ENCODE assay signal across 8 cellular contexts in the genomic region with DNA sequence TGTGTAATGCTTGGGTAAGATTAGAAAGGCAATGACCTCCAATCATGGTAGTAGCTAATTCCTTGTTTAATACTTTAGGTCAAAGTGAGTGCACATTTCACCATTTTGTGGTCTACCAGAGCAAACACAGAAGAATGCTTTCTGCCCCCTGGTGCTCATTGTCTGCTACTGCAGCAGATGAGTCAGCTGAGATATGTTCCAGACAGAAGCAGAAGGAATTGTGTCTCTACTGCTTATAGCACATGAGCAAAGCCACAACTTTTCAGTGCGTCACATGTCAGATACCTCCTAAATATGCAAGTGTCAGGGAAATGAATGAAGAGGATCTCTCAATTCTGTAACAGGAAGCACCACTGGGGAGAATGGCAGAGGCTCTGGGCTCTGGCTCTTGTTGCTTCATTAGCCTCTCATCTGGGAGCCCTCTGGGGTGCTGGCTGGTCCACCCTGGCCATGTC.
A peak's percentile ranks its signal among the peaks of the same experiment; 100 is the strongest.
DNase-seq lines count a peak whose midpoint lies in the region; ATAC-seq, FAIRE-seq and TF ChIP-seq lines count a peak whose summit lies in the region.

No MANE protein-coding gene starts in this region.

- peak overlapping the region in 10 of 11 experiments; percentile 12 to 89 (median 52); a peak in 13 of 22 replicates for H3K27ac ChIP-seq in BLaER1 treated with 17β-estradiol and CSF1 and Interleukin-3, amounts not matched to agents 10 nM and 100 nM
- peak overlapping the region; percentile 6 for H3K27ac ChIP-seq in endothelial cell of umbilical vein (ENCODE audit: insufficient read depth, low read depth, low read length)

- H3K9me3 ChIP-seq in BLaER1 treated with 17β-estradiol and CSF1 and Interleukin-3, amounts not matched to agents 10 nM and 100 nM (replicated peaks in 1 of 11) = no peaks in the 10 kb centered on the region
- H3K9me3 ChIP-seq in endothelial cell of umbilical vein (replicated peaks; ENCODE audit: control insufficient read depth, insufficient read depth, low read length) = no peaks in the 10 kb centered on the region
- H3K9me3 ChIP-seq in mucosa of descending colon = no peaks in the 10 kb centered on the region

- no peaks in the 10 kb centered on the region for H3K9me1 ChIP-seq in endothelial cell of umbilical vein (replicated peaks; ENCODE audit: control insufficient read depth, extremely low read depth, insufficient read depth, low read length)

- peak overlapping the region; percentile 12 for H2AFZ ChIP-seq in endothelial cell of umbilical vein (ENCODE audit: low read depth, low read length)

- no peaks in the 10 kb centered on the region for H3K36me3 ChIP-seq in BLaER1 treated with 17β-estradiol and CSF1 and Interleukin-3, amounts not matched to agents 10 nM and 100 nM
- H3K36me3 ChIP-seq in endothelial cell of umbilical vein (ENCODE audit: control insufficient read depth in 2 of 2, extremely low read depth in 1 of 2, insufficient read depth in 2 of 2, low read length in 2 of 2) = no peaks in the 10 kb centered on the region
- no peaks in the 10 kb centered on the region for H3K36me3 ChIP-seq in mucosa of descending colon (ENCODE audit: low read depth)

- intact Hi-C loops in endothelial cell of umbilical vein (cut with micrococcal nuclease) (loop anchor here (1.0 kb wide), 9 partner anchors 91 to 484 kb away; no protein-coding TSS in a partner anchor), mucosa of descending colon (cut with DNase I, micrococcal nuclease) (loop anchor here (5.0 to 10.0 kb wide), 2 partner anchors 464 to 466 kb away; no protein-coding TSS in a partner anchor)

- H3K27me3 Mint-ChIP-seq in activated CD8-positive, alpha-beta memory T cell treated with anti-CD3 and anti-CD28 coated beads, Interleukin-2, amount 10 ng/mL, durations not matched to agents 7 days and 5 days = no peaks in the 10 kb centered on the region

- no peak overlapping the region for H3K4me3 Mint-ChIP-seq in activated CD8-positive, alpha-beta memory T cell treated with anti-CD3 and anti-CD28 coated beads, Interleukin-2, amount 10 ng/mL, durations not matched to agents 7 days and 5 days

- FAIRE-seq in endothelial cell of umbilical vein (lab: Jason Lieb, UNC) = peak; percentile 95

- no peak overlapping the region for H3K4me3 ChIP-seq in BLaER1 treated with 17β-estradiol and CSF1 and Interleukin-3, amounts not matched to agents 10 nM and 100 nM
- no peak overlapping the region for H3K4me3 ChIP-seq in endothelial cell of umbilical vein (replicated peaks in 1 of 3; ENCODE audit: insufficient read depth in 1 of 3, low read depth in 1 of 3, low read length in 3 of 3)
- no peak overlapping the region for H3K4me3 ChIP-seq in mucosa of descending colon

- H3K9me3 Mint-ChIP-seq in activated CD8-positive, alpha-beta memory T cell treated with anti-CD3 and anti-CD28 coated beads, Interleukin-2, amount 10 ng/mL, durations not matched to agents 7 days and 5 days (ENCODE audit: low read depth) = no peaks in the 10 kb centered on the region

- no peak overlapping the region for H3K27ac Mint-ChIP-seq in activated CD8-positive, alpha-beta memory T cell treated with anti-CD3 and anti-CD28 coated beads, Interleukin-2, amount 10 ng/mL, durations not matched to agents 7 days and 5 days

- CTCF ChIA-PET in activated CD8-positive, alpha-beta memory T cell treated with anti-CD3 and anti-CD28 coated beads, Interleukin-2, amount 10 ng/mL, durations not matched to agents 7 days and 5 days (lab: Charles Lee) = interaction anchor here (0.6 to 4.1 kb wide), 40 partner anchors 8 to 517 kb away, joined by 3 to 24 read pairs (median 3); partner anchors contain the start of gene SGK1
- CTCF ChIA-PET in endothelial cell of umbilical vein (lab: Charles Lee) = interaction anchor here (0.6 to 3.0 kb wide), 64 partner anchors 9 to 487 kb away, joined by 3 to 46 read pairs (median 4); partner anchors contain the start of gene SGK1

- H3K4me2 ChIP-seq in BLaER1 treated with 17β-estradiol and CSF1 and Interleukin-3, amounts not matched to agents 10 nM and 100 nM = peak overlapping the region in 8 of 11 experiments; percentile 5 to 77 (median 48); a peak in 13 of 22 replicates
- H3K4me2 ChIP-seq in endothelial cell of umbilical vein (ENCODE audit: insufficient read depth, low read length) = no peak overlapping the region

- H3K4me1 Mint-ChIP-seq in activated CD8-positive, alpha-beta memory T cell treated with anti-CD3 and anti-CD28 coated beads, Interleukin-2, amount 10 ng/mL, durations not matched to agents 7 days and 5 days = peaks cover 22% of the 10 kb centered on the region

- H3K4me1 ChIP-seq in BLaER1 treated with 17β-estradiol and CSF1 and Interleukin-3, amounts not matched to agents 10 nM and 100 nM = peaks cover 5 to 55% (median 13%) of the 10 kb centered on the region in 10 experiments; a peak in 17 of 20 replicates
- H3K4me1 ChIP-seq in endothelial cell of umbilical vein (ENCODE audit: control insufficient read depth, extremely low read depth, insufficient read depth, low read length) (no peaks in the 10 kb centered on the region), mucosa of descending colon (ENCODE audit: low read depth) (peaks cover 21% of the 10 kb centered on the region)

- ATAC-seq in HG03469 (IDR thresholded peaks at IDR 0.05; ENCODE audit: unreplicated experiment) (peak; percentile 65), mucosa of descending colon (peak; percentile 78)
- ATAC-seq in activated CD8-positive, alpha-beta memory T cell treated with anti-CD3 and anti-CD28 coated beads, Interleukin-2, amount 10 ng/mL, durations not matched to agents 7 days and 5 days = peak; percentile 89

- peak overlapping the region in 4 of 11 experiments; percentile 23 to 74 (median 60); a peak in 6 of 22 replicates for H3K9ac ChIP-seq in BLaER1 treated with 17β-estradiol and CSF1 and Interleukin-3, amounts not matched to agents 10 nM and 100 nM
- no peak overlapping the region for H3K9ac ChIP-seq in endothelial cell of umbilical vein (replicated peaks; ENCODE audit: extremely low read depth, insufficient read depth, low read length)

- TF ChIP-seq CTCF in endothelial cell of umbilical vein (IDR thresholded peaks at IDR 0.05; ENCODE audit: extremely low read depth in 1 of 2, insufficient read depth in 1 of 2, low read depth in 1 of 2, low read length in 2 of 2) (peak; percentile 86 to 94), mucosa of descending colon (IDR thresholded peaks at IDR 0.05) (peak; percentile 91)

- H4K20me1 ChIP-seq in BLaER1 treated with 17β-estradiol and CSF1 and Interleukin-3, amounts not matched to agents 10 nM and 100 nM = no peaks in the 10 kb centered on the region
- no peaks in the 10 kb centered on the region for H4K20me1 ChIP-seq in endothelial cell of umbilical vein (replicated peaks; ENCODE audit: control insufficient read depth, extremely low read depth, insufficient read depth, low read length)

- no peak for TF ChIP-seq POLR2A in endothelial cell of umbilical vein (IDR thresholded peaks at IDR 0.05; ENCODE audit: low read depth, low read length)

- BruUV-seq in endothelial cell of umbilical vein (replicated peaks; lab: Mats Ljungman, UMichigan) = no TSS peak

- H3K79me2 ChIP-seq in endothelial cell of umbilical vein (ENCODE audit: control insufficient read depth, insufficient read depth, low read length) = no peaks in the 10 kb centered on the region

- DNase-seq in GM19240 (ENCODE audit: insufficient read length, low spot score) (peak; percentile 48), NOMO-1 treated with DMSO at 0.1 percent for 48 hours (lab: John Stamatoyannopoulos, UW; ENCODE audit: unreplicated experiment) (peak; percentile 96), endothelial cell of umbilical vein (ENCODE audit: low read depth, low spot score) (peak; percentile 84), mucosa of descending colon (peak; percentile 52 to 84 (median 67))
- DNase-seq in activated CD8-positive, alpha-beta memory T cell treated with anti-CD3 and anti-CD28 coated beads, Interleukin-2, amount 10 ng/mL, durations not matched to agents 7 days and 5 days = peak; percentile 81
- peak; percentile 48 for DNase-seq in stimulated activated CD8-positive, alpha-beta memory T cell treated with anti-CD3 and anti-CD28 coated beads, Interleukin-4, amount 100 ng/mL, for 24 hours (ENCODE audit: low read depth)

- POLR2A ChIA-PET in endothelial cell of umbilical vein (lab: Charles Lee) = interaction anchor here (1.7 to 2.3 kb wide), 2 partner anchors 467 to 469 kb away, joined by 8 to 9 read pairs; no protein-coding TSS in a partner anchor

- dilution Hi-C loops in endothelial cell of umbilical vein (cut with MboI; ENCODE audit: extremely low pct_ligation_motif_present, low sequenced_read_pairs) = no loop called here

- H3K27me3 ChIP-seq in BLaER1 treated with 17β-estradiol and CSF1 and Interleukin-3, amounts not matched to agents 10 nM and 100 nM = no peaks in the 10 kb centered on the region
- no peaks in the 10 kb centered on the region for H3K27me3 ChIP-seq in endothelial cell of umbilical vein (ENCODE audit: control insufficient read depth in 2 of 2, insufficient read depth in 2 of 2, low read length in 2 of 2)

- no peaks in the 10 kb centered on the region for H3K36me3 Mint-ChIP-seq in activated CD8-positive, alpha-beta memory T cell treated with anti-CD3 and anti-CD28 coated beads, Interleukin-2, amount 10 ng/mL, durations not matched to agents 7 days and 5 days

TF ChIP-seq in endothelial cell of umbilical vein, 7 proteins besides CTCF, POLR2A, EP300 and RAD21:
- TF ChIP-seq POLR2AphosphoS5 (IDR thresholded peaks at IDR 0.05; ENCODE audit: insufficient read depth, low read depth, low read length) (peak; percentile 41), GATA2 (IDR thresholded peaks at IDR 0.05; ENCODE audit: insufficient read depth, insufficient read length, low read depth, low read length) (no peak), FOS (IDR thresholded peaks at IDR 0.05; ENCODE audit: borderline replicate concordance, insufficient read depth, low read length) (peak; percentile 84), JUN (IDR thresholded peaks at IDR 0.05; ENCODE audit: borderline replicate concordance, insufficient read depth, insufficient read length, low read depth) (peak; percentile 43)
